In the genomic region with DNA sequence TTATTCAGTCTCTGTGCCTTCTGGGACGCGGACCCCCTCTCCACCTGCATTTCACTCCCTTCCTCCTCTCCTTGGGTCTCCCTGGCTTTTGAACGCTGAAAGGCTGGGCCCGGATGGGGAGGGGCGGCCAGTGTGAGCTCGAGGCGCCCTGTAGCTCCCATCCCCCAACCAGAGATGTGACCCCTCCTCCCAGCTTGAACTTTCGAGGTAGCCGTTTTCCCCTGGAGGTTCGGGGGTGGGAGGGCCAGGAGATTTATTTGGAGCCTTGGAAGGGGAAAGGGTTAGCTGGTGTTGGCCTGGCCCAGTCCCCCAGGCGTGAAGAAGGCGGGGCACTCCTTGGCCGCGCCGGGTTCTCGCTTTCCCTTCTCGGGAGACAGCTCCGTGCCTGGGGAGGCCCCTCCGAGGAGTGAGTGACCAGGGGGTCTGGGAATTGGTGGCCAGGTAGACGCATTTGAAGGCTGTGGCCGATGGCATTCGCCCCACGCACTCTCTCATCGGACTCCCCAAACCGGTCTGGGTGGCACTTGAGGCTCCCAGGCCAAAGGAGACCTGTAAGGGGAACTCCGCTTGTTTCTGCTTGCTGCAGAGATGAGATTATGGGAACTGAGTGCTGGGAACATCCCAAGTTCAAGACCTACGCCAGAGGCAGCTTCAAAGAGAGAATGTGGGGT, we compare ENCODE assay signal across 1 cellular context.
TF ChIP-seq lines count a peak whose summit lies in the region.

No MANE protein-coding gene starts in this region.

TF ChIP-seq in IMR-90, 13 proteins besides CTCF, POLR2A, EP300 and RAD21:
- TF ChIP-seq, protein P1, sequence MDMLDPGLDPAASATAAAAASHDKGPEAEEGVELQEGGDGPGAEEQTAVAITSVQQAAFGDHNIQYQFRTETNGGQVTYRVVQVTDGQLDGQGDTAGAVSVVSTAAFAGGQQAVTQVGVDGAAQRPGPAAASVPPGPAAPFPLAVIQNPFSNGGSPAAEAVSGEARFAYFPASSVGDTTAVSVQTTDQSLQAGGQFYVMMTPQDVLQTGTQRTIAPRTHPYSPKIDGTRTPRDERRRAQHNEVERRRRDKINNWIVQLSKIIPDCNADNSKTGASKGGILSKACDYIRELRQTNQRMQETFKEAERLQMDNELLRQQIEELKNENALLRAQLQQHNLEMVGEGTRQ (IDR thresholded peaks at IDR 0.05; ENCODE audit: low read depth, low read length), result no peak
- TF ChIP-seq SMC3 (IDR thresholded peaks at IDR 0.05; ENCODE audit: low read depth, low read length) (no peak), NFE2L2 (IDR thresholded peaks at IDR 0.05; ENCODE audit: low read depth, low read length) (no peak), BHLHE40 (IDR thresholded peaks at IDR 0.05; ENCODE audit: low read depth, low read length) (no peak), MAFK (IDR thresholded peaks at IDR 0.05; ENCODE audit: low read depth, low read length) (no peak)
